8 cellular contexts compared by ENCODE assay signal in genomic region chr9:91425270-91425669, GRCh38. TPM values are rescaled to one million over a fixed set of nuclear protein-coding genes. Genes with fewer than 3 reads are reported as not detected.
A peak's percentile ranks its signal among the peaks of the same experiment; 100 is the strongest.
DNase-seq lines count a peak whose midpoint lies in the region; ATAC-seq and TF ChIP-seq lines count a peak whose summit lies in the region.

No MANE protein-coding gene starts in this region.

- peaks cover 0 to 9% (median 0%) of the 10 kb centered on the region in 3 donors for H3K36me3 Mint-ChIP-seq in CD8-positive, alpha-beta memory T cell
- peaks cover 2% of the 10 kb centered on the region for H3K36me3 Mint-ChIP-seq in T-helper 17 cell (ENCODE audit: low read depth)

- ATAC-seq in T-helper 17 cell (no peak), psoas muscle (no peak)

- TF ChIP-seq CTCF in esophagus squamous epithelium (IDR thresholded peaks at IDR 0.05) (no peak), psoas muscle (IDR thresholded peaks at IDR 0.05) (no peak)

- 78 to 79% methylated on average over 9 of the region's 9 CpGs for WGBS in esophagus squamous epithelium, 2 donors
- WGBS in psoas muscle, 3 donors = 71 to 80% (median 75%) methylated on average over 9 of the region's 9 CpGs

- TF ChIP-seq POLR2A in esophagus squamous epithelium (IDR thresholded peaks at IDR 0.05) = no peak

- POLR2A ChIA-PET in CD8-positive, alpha-beta memory T cell (lab: Charles Lee) = interaction anchor here (3.1 kb wide), 1 partner anchor 64 kb away, joined by 11 read pairs; the partner anchor contains the start of gene AUH

- H3K27me3 Mint-ChIP-seq in CD8-positive, alpha-beta memory T cell = peaks cover 12 to 18% of the 10 kb centered on the region in 2 donors
- H3K27me3 Mint-ChIP-seq in T-helper 17 cell = peaks cover 21% of the 10 kb centered on the region

- H3K4me3 ChIP-seq in CD8-positive, alpha-beta memory T cell (ENCODE audit: low read length) = peak overlapping the region; percentile 50
- H3K4me3 ChIP-seq in esophagus squamous epithelium (peak overlapping the region in 2 of 4 donors; percentile 81 to 87), psoas muscle (peak overlapping the region; percentile 92)

- H3K4me3 Mint-ChIP-seq in CD8-positive, alpha-beta memory T cell = peak overlapping the region; percentile 85 to 98 (median 87)
- peak overlapping the region; percentile 93 for H3K4me3 Mint-ChIP-seq in T-helper 17 cell

- no peak overlapping the region for H3K27ac ChIP-seq in CD8-positive, alpha-beta memory T cell (ENCODE audit: low read depth, low read length)
- H3K27ac ChIP-seq in esophagus squamous epithelium (peak overlapping the region; percentile 98 to 100 (median 100)), psoas muscle (peak overlapping the region; percentile 99)

- DNase-seq in CD8-positive, alpha-beta memory T cell = no peak
- DNase-seq in T-helper 17 cell = no peak
- no peak for DNase-seq in esophagus squamous epithelium (lab: John Stamatoyannopoulos, UW)
- no peak for DNase-seq in psoas muscle
- no peak for DNase-seq in SHP77 treated with DMSO at 0.1 percent for 48 hours (lab: John Stamatoyannopoulos, UW)
- DNase-seq in NCI-H1436 treated with DMSO at 0.1 percent for 48 hours (lab: John Stamatoyannopoulos, UW) = no peak
- DNase-seq in C1 segment of cervical spinal cord (lab: John Stamatoyannopoulos, UW) = no peak
- DNase-seq in NCI-H69 (lab: John Stamatoyannopoulos, UW) = no peak

- no peaks in the 10 kb centered on the region for H3K27me3 ChIP-seq in CD8-positive, alpha-beta memory T cell (ENCODE audit: insufficient read depth, low read length, poor library complexity, severe bottlenecking)
- H3K27me3 ChIP-seq in esophagus squamous epithelium (peaks cover 0 to 7% (median 0%) of the 10 kb centered on the region in 4 donors), psoas muscle (ENCODE audit: insufficient read depth in 3 of 3, low read length in 2 of 3) (no peaks in the 10 kb centered on the region)

- no peaks in the 10 kb centered on the region for H3K9me3 Mint-ChIP-seq in CD8-positive, alpha-beta memory T cell

- CTCF ChIA-PET in CD8-positive, alpha-beta memory T cell (lab: Charles Lee) = interaction anchor here (0.9 to 5.6 kb wide), 13 partner anchors 8 to 510 kb away, joined by 3 to 51 read pairs (median 4); no protein-coding TSS in a partner anchor

- intact Hi-C loops in esophagus squamous epithelium (cut with DNase I) (loop anchor here (5.0 kb wide), 1 partner anchor 228 kb away; no protein-coding TSS in a partner anchor), psoas muscle (cut with DNase I) (loop anchor here (2.0 to 5.0 kb wide), 2 partner anchors 333 to 504 kb away; no protein-coding TSS in a partner anchor)

- H3K4me1 Mint-ChIP-seq in CD8-positive, alpha-beta memory T cell = peaks cover 39 to 44% (median 43%) of the 10 kb centered on the region in 3 donors
- H3K4me1 Mint-ChIP-seq in T-helper 17 cell = peaks cover 39% of the 10 kb centered on the region

- peak overlapping the region; percentile 78 to 97 (median 90) for H3K27ac Mint-ChIP-seq in CD8-positive, alpha-beta memory T cell
- H3K27ac Mint-ChIP-seq in T-helper 17 cell = peak overlapping the region; percentile 90

- no peaks in the 10 kb centered on the region for H3K9me3 ChIP-seq in CD8-positive, alpha-beta memory T cell (ENCODE audit: low read length)
- H3K9me3 ChIP-seq in T-helper 17 cell (ENCODE audit: control insufficient read depth, low read length, poor library complexity, severe bottlenecking) = no peaks in the 10 kb centered on the region
- H3K9me3 ChIP-seq in esophagus squamous epithelium = no peaks in the 10 kb centered on the region
- H3K9me3 ChIP-seq in psoas muscle = no peaks in the 10 kb centered on the region

- H3K36me3 ChIP-seq in CD8-positive, alpha-beta memory T cell (ENCODE audit: insufficient read depth, low read length) = no peaks in the 10 kb centered on the region
- H3K36me3 ChIP-seq in esophagus squamous epithelium = no peaks in the 10 kb centered on the region
- no peaks in the 10 kb centered on the region for H3K36me3 ChIP-seq in psoas muscle (ENCODE audit: insufficient read depth in 1 of 2, low read depth in 1 of 2)

- peaks cover 38% of the 10 kb centered on the region for H3K4me1 ChIP-seq in CD8-positive, alpha-beta memory T cell (ENCODE audit: insufficient read depth, low read length)
- H3K4me1 ChIP-seq in esophagus squamous epithelium (peaks cover 9 to 74% (median 19%) of the 10 kb centered on the region in 3 donors), psoas muscle (peaks cover 4% of the 10 kb centered on the region)

RNA-seq across cellular contexts. Expression of gene NFIL3, which starts 1.6 kb away (rescaled TPM):
- 10 to 100 TPM; 68.6 to 69.3 TPM for total RNA-seq in CD8-positive, alpha-beta memory T cell
- polyA plus RNA-seq in CD8-positive, alpha-beta memory T cell = 5.4 TPM
- total RNA-seq in T-helper 17 cell (10 to 100 TPM; 20.1 to 22.1 TPM), esophagus squamous epithelium (10 to 100 TPM in 3 of 4 donors, 1 to 10 TPM in 1; 5.6 to 21.2 (median 16.3) TPM), psoas muscle (10 to 100 TPM; 22.4 to 76.3 (median 64.2) TPM)
- polyA plus RNA-seq in psoas muscle = 100 to 1,000 TPM in 2 of 3 donors, 10 to 100 TPM in 1; 29.0 to 152 (median 126) TPM
